23 cellular contexts compared by ENCODE assay signal in genomic region chr3:114466816-114467215, GRCh38.
DNase-seq lines count a peak whose midpoint lies in the region; ATAC-seq, FAIRE-seq and TF ChIP-seq lines count a peak whose summit lies in the region.
"Had no signal": no experiment of that assay in that cellular context is flagged by ENCODE, and none has a peak within 500 bp of the region (broad histone marks: within the 10 kb centered on the region; RNA-seq: fewer than 3 reads in every experiment).

No MANE protein-coding gene starts in this region.

- no peaks in the 10 kb centered on the region for H3K27me3 ChIP-seq in HepG2 (ENCODE audit: control insufficient read depth in 1 of 2, insufficient read depth in 2 of 2, low read length in 2 of 2)
- no peaks in the 10 kb centered on the region for H3K27me3 ChIP-seq in right lobe of liver
- no peaks in the 10 kb centered on the region for H3K27me3 ChIP-seq in BE2C
- H3K27me3 ChIP-seq: BLaER1 treated with 17β-estradiol and CSF1 and Interleukin-3, amounts not matched to agents 10 nM and 100 nM had no signal

- TF ChIP-seq POLR2A in GM12891 (IDR thresholded peaks at IDR 0.05; ENCODE audit: low read depth, low read length) (no peak), HepG2 (IDR thresholded peaks at IDR 0.05; ENCODE audit: insufficient read depth in 1 of 2, low read depth in 2 of 2, low read length in 2 of 2) (no peak), right lobe of liver (IDR thresholded peaks at IDR 0.05) (no peak)

- intact Hi-C loops in HepG2 (cut with micrococcal nuclease; ENCODE audit: unreplicated experiment), result no loop called here
- intact Hi-C loops in right lobe of liver (cut with DNase I), result no loop called here

- POLR2A ChIA-PET in HepG2 (lab: Yijun Ruan, JAX), result no interaction called here

- no peak for DNase-seq in GM12891 (ENCODE audit: insufficient read length, low spot score)
- DNase-seq in HepG2 (ENCODE audit: low spot score), result peak; percentile 7
- DNase-seq in right lobe of liver, result no peak
- DNase-seq in stimulated activated CD4-positive, alpha-beta T cell treated with anti-CD3 and anti-CD28 coated beads, Interleukin-4, amount 100 ng/mL, for 1 hour, result no peak
- DNase-seq in BE2C, result no peak
- DNase-seq: 8988T; ACHN; CD4-positive, alpha-beta T cell; CD8-positive, alpha-beta T cell; DMS 273 treated with DMSO at 0.1 percent for 48 hours; DMS153; DMS53; DMS79; DND-41; EL; GDM1 had no signal

- FAIRE-seq in GM12891 (lab: Jason Lieb, UNC) (peak; percentile 60), HepG2 (lab: Jason Lieb, UNC) (no peak)
- FAIRE-seq: A204.1, GM12878, GM18507 had no signal

- H3K27ac ChIP-seq in HepG2 (ENCODE audit: extremely low read length, insufficient read depth, low read length) (no peak overlapping the region), right lobe of liver (no peak overlapping the region)
- H3K27ac ChIP-seq: BLaER1 treated with 17β-estradiol and CSF1 and Interleukin-3, amounts not matched to agents 10 nM and 100 nM; C4-2B had no signal

- H3K36me3 ChIP-seq in HepG2 (replicated peaks in 1 of 2; ENCODE audit: control insufficient read depth in 1 of 2, insufficient read depth in 2 of 2, low read length in 2 of 2) (no peaks in the 10 kb centered on the region), right lobe of liver (no peaks in the 10 kb centered on the region), BE2C (no peaks in the 10 kb centered on the region)
- H3K36me3 ChIP-seq: BLaER1 treated with 17β-estradiol and CSF1 and Interleukin-3, amounts not matched to agents 10 nM and 100 nM had no signal

- CTCF ChIA-PET in HepG2 (lab: Yijun Ruan, JAX; ENCODE audit: low intra/inter-chr PET ratio, low total read pairs), result no interaction called here

- H4K20me1 ChIP-seq in HepG2 (ENCODE audit: insufficient read depth, low read length), result no peaks in the 10 kb centered on the region
- H4K20me1 ChIP-seq: BLaER1 treated with 17β-estradiol and CSF1 and Interleukin-3, amounts not matched to agents 10 nM and 100 nM had no signal

- TF ChIP-seq RAD21 in HepG2 (CRISPR knock-in tag; IDR thresholded peaks at IDR 0.05), result no peak

- TF ChIP-seq EP300 in HepG2 (IDR thresholded peaks at IDR 0.05; ENCODE audit: low read depth in 2 of 2, low read length in 2 of 2) (no peak), HepG2 (CRISPR knock-in tag; IDR thresholded peaks at IDR 0.05; ENCODE audit: borderline replicate concordance) (no peak)

- H3K4me3 ChIP-seq in HepG2 (replicated peaks in 1 of 3; ENCODE audit: insufficient read depth in 1 of 3, low read depth in 2 of 3, low read length in 3 of 3) (no peak overlapping the region), right lobe of liver (no peak overlapping the region), BE2C (ENCODE audit: low read depth, low read length) (no peak overlapping the region)
- H3K4me3 ChIP-seq: BLaER1 treated with 17β-estradiol and CSF1 and Interleukin-3, amounts not matched to agents 10 nM and 100 nM; GM12878 had no signal

- H3K9ac ChIP-seq in HepG2 (ENCODE audit: insufficient read depth, low read depth, low read length), result no peak overlapping the region
- H3K9ac ChIP-seq: BLaER1 treated with 17β-estradiol and CSF1 and Interleukin-3, amounts not matched to agents 10 nM and 100 nM had no signal

- TF ChIP-seq CTCF in HepG2 (CRISPR knock-in tag; IDR thresholded peaks at IDR 0.05), result no peak
- TF ChIP-seq CTCF in right lobe of liver (IDR thresholded peaks at IDR 0.05), result no peak
- TF ChIP-seq CTCF in BE2C (IDR thresholded peaks at IDR 0.05; ENCODE audit: low read depth, low read length), result no peak

- WGBS in HepG2 (ENCODE audit: low lambda C conversion rate), result 90% methylated on average over 4 of the region's 4 CpGs
- WGBS in right lobe of liver (ENCODE audit: insufficient coverage, low coverage, low lambda C conversion rate, missing lambda C conversion rate), result 70% methylated on average over 4 of the region's 4 CpGs

- H3K4me2 ChIP-seq in HepG2 (ENCODE audit: low read depth, low read length), result no peak overlapping the region
- H3K4me2 ChIP-seq: BLaER1 treated with 17β-estradiol and CSF1 and Interleukin-3, amounts not matched to agents 10 nM and 100 nM had no signal

- BruUV-seq in HepG2 (replicated peaks; lab: Mats Ljungman, UMichigan), result no TSS peak

- H3K9me3 ChIP-seq in HepG2 (ENCODE audit: low read length), result no peaks in the 10 kb centered on the region
- H3K9me3 ChIP-seq in right lobe of liver, result no peaks in the 10 kb centered on the region
- no peaks in the 10 kb centered on the region for H3K9me3 ChIP-seq in BE2C
- H3K9me3 ChIP-seq: BLaER1 treated with 17β-estradiol and CSF1 and Interleukin-3, amounts not matched to agents 10 nM and 100 nM had no signal

- ATAC-seq in HepG2, result peak; percentile 62
- peak; percentile 80 to 89 (median 84) for ATAC-seq in right lobe of liver
- ATAC-seq in GM21825 (IDR thresholded peaks at IDR 0.05; ENCODE audit: unreplicated experiment), result no peak
- no peak for ATAC-seq in GM19328 (IDR thresholded peaks at IDR 0.05; ENCODE audit: unreplicated experiment)
- ATAC-seq: CD8-positive, alpha-beta T cell; GM12878 had no signal

- no peak overlapping the region for H2AFZ ChIP-seq in HepG2 (ENCODE audit: low read length)

- H3K79me2 ChIP-seq in HepG2 (ENCODE audit: insufficient read depth, low read length), result no peaks in the 10 kb centered on the region

- in situ Hi-C loops in HepG2 (cut with HindIII; ENCODE audit: extremely low pct_ligation_motif_present, low pct_unique_long_range_greater_than_20kb), result no loop called here

- H3K4me1 ChIP-seq in HepG2 (ENCODE audit: insufficient read depth, low read length) (peaks cover 28% of the 10 kb centered on the region), right lobe of liver (peaks cover 0 to 21% (median 10%) of the 10 kb centered on the region in 4 donors), BE2C (no peaks in the 10 kb centered on the region; the same call in 1 of the 2 replicates)
- H3K4me1 ChIP-seq: BLaER1 treated with 17β-estradiol and CSF1 and Interleukin-3, amounts not matched to agents 10 nM and 100 nM had no signal

TF ChIP-seq in GM12891, 5 proteins besides CTCF, POLR2A, EP300 and RAD21:
- TF ChIP-seq SPI1 (IDR thresholded peaks at IDR 0.05; ENCODE audit: low read depth, low read length) (no peak), POU2F2 (IDR thresholded peaks at IDR 0.05; ENCODE audit: low read depth, low read length) (no peak), TAF1 (IDR thresholded peaks at IDR 0.05; ENCODE audit: low read depth, low read length) (no peak), POLR2AphosphoS5 (IDR thresholded peaks at IDR 0.05; ENCODE audit: low read depth, low read length) (no peak), PAX5 (IDR thresholded peaks at IDR 0.05; ENCODE audit: insufficient read depth, low read length, severe bottlenecking) (no peak)

TF ChIP-seq in HepG2, 621 proteins besides CTCF, POLR2A, EP300 and RAD21:
- TF ChIP-seq HNF4A (CRISPR knock-in tag; IDR thresholded peaks at IDR 0.05), result peak; percentile 50; the same call in 1 of the 2 replicates
- no peak for TF ChIP-seq IKZF1 (IDR thresholded peaks at IDR 0.05)
- TF ChIP-seq ZMYM4 (CRISPR knock-in tag; IDR thresholded peaks at IDR 0.05), result peak; percentile 24; the same call in 1 of the 2 replicates
- TF ChIP-seq THAP8 (CRISPR knock-in tag; IDR thresholded peaks at IDR 0.05; ENCODE audit: borderline replicate concordance), result no peak

Comparison
In these comparisons a context has a peak if more than half of its experiments do, and no peak if none do; other contexts are left out.
1. ATAC-seq: peak in HepG2 (single experiment) and right lobe of liver (4 of 4); none in GM21825 (single experiment) and GM19328 (single experiment).